Comparison of ENCODE assay signal across 26 cellular contexts in the genomic region with DNA sequence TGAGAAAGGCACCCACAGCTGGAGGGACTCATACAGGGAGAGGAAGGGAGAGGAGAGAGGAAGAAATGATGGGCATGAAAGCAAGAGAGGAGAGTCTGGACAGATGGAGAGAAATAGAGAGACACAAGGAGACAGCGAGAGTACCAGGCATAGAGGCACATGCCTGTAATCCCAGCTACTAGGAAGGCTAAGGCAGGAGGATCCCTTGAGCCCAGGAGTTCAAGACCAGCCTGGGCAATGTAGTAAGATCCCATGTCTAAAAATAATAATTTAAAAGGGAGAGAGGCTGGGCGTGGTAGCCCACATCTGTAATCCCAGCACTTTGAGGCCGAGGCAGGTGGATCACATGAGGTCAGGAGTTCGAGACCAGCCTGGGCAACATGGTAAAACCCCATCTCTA. TPM values are rescaled to one million over a fixed set of nuclear protein-coding genes. Genes with fewer than 3 reads are reported as not detected.
"Had no signal": no experiment of that assay in that cellular context is flagged by ENCODE, and none has a peak within 500 bp of the region (broad histone marks: within the 10 kb centered on the region; RNA-seq: fewer than 3 reads in every experiment).

No MANE protein-coding gene starts in this region.

- H3K27me3 ChIP-seq: brain microvascular endothelial cell had no signal

- H3K27ac Mint-ChIP-seq: activated CD4-positive, alpha-beta T cell treated with anti-CD3 and anti-CD28 coated beads, Interleukin-2, amount 10 ng/mL, durations not matched to agents 7 days and 5 days; activated CD8-positive, alpha-beta memory T cell treated with anti-CD3 and anti-CD28 coated beads, Interleukin-2, amount 10 ng/mL, durations not matched to agents 7 days and 5 days; activated CD8-positive, alpha-beta T cell treated with anti-CD3 and anti-CD28 coated beads for 36 hours; memory B cell had no signal

- H3K9me3 Mint-ChIP-seq: activated CD4-positive, alpha-beta T cell treated with anti-CD3 and anti-CD28 coated beads, Interleukin-2, amount 10 ng/mL, durations not matched to agents 7 days and 5 days; activated CD8-positive, alpha-beta T cell treated with anti-CD3 and anti-CD28 coated beads for 36 hours; endodermal cell; memory B cell; stimulated activated memory B cell treated with anti-CD40 and anti-IgM and Interleukin-4, amounts not matched to agents 10 μg/mL and 1 μg/mL and 100 μg/mL, for 72 hours had no signal

- DNase-seq: activated CD4-positive, alpha-beta T cell treated with anti-CD3 and anti-CD28 coated beads, Interleukin-2, amount 10 ng/mL, durations not matched to agents 7 days and 5 days; activated CD8-positive, alpha-beta memory T cell treated with anti-CD3 and anti-CD28 coated beads, Interleukin-2, amount 10 ng/mL, durations not matched to agents 7 days and 5 days; activated CD8-positive, alpha-beta T cell treated with anti-CD3 and anti-CD28 coated beads for 36 hours; activated gamma-delta T cell; activated naive CD4-positive, alpha-beta T cell treated with anti-CD3 and anti-CD28 coated beads, Interleukin-2, amount 50 U/mL, for 16 hours; activated T-cell treated with anti-CD3 and anti-CD28 coated beads for 4 hours; aorta; brain microvascular endothelial cell; caudate nucleus; endodermal cell; heart right ventricle; left colon; small intestine; stimulated activated CD4-positive, alpha-beta T cell treated with anti-CD3 and anti-CD28 coated beads, Interleukin-15, amount 100 ng/mL, for 24 hours; stomach; transverse colon had no signal

- H3K36me3 Mint-ChIP-seq: activated CD8-positive, alpha-beta memory T cell treated with anti-CD3 and anti-CD28 coated beads, Interleukin-2, amount 10 ng/mL, durations not matched to agents 7 days and 5 days; stimulated activated memory B cell treated with anti-CD40 and anti-IgM and Interleukin-4, amounts not matched to agents 10 μg/mL and 1 μg/mL and 100 μg/mL, for 72 hours had no signal

- FAIRE-seq: colon, keratinocyte, small intestine, urothelium cell line had no signal

- ATAC-seq: activated CD4-positive, CD25-positive, alpha-beta regulatory T cell treated with anti-CD3 and anti-CD28 coated beads, Interleukin-2, amount 50 U/mL, for 24 hours; activated CD8-positive, alpha-beta memory T cell treated with anti-CD3 and anti-CD28 coated beads, Interleukin-2, amount 10 ng/mL, durations not matched to agents 7 days and 5 days; activated CD8-positive, alpha-beta T cell treated with anti-CD3 and anti-CD28 coated beads for 36 hours; gastroesophageal sphincter; heart right ventricle; left colon; sciatic nerve; stimulated activated memory B cell treated with anti-CD40 and anti-IgM and Interleukin-4, amounts not matched to agents 10 μg/mL and 1 μg/mL and 100 μg/mL, for 72 hours had no signal

- H3K27ac ChIP-seq: suprapubic skin, transverse colon had no signal

- H3K4me3 Mint-ChIP-seq: activated CD4-positive, alpha-beta T cell treated with anti-CD3 and anti-CD28 coated beads, Interleukin-2, amount 10 ng/mL, durations not matched to agents 7 days and 5 days; activated CD8-positive, alpha-beta memory T cell treated with anti-CD3 and anti-CD28 coated beads, Interleukin-2, amount 10 ng/mL, durations not matched to agents 7 days and 5 days; activated CD8-positive, alpha-beta T cell treated with anti-CD3 and anti-CD28 coated beads for 36 hours had no signal

- H3K36me3 ChIP-seq: brain microvascular endothelial cell, gastroesophageal sphincter, heart right ventricle, stomach, suprapubic skin, transverse colon had no signal

- H3K9me3 ChIP-seq: gastroesophageal sphincter, heart right ventricle, stomach, suprapubic skin, transverse colon had no signal

- H3K4me3 ChIP-seq: gastroesophageal sphincter, stomach, suprapubic skin, transverse colon had no signal

RNA-seq across cellular contexts. Expression of a gene that starts 9.3 kb away (rescaled TPM):
- total RNA-seq: activated CD8-positive, alpha-beta T cell treated with anti-CD3 and anti-CD28 coated beads for 36 hours; lower leg skin had no signal
